Comparison of ENCODE assay signal across 12 cellular contexts in the genomic region with DNA sequence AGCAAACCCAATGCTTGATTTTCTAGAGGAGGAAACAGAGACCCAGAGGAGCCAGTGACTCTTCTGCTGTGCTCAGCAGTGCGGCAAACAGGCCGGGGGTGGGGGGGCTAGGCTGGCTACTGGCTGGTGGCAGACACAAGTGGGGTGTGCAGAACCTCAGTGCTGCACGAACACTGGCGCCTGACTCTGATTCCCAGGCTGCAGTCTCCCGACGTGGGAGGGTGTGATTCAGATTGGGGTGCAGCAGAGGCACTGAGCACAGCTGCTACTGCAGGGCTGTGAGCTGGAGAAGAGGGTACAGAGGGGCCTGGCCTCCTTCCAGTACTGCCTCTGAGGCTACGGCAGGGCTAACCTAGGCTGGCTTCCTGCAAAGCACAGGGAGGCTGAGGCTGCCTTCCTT. TPM values are rescaled to one million over a fixed set of nuclear protein-coding genes. Genes with fewer than 3 reads are reported as not detected.
DNase-seq lines count a peak whose midpoint lies in the region; ATAC-seq and TF ChIP-seq lines count a peak whose summit lies in the region.
"Had no signal": no experiment of that assay in that cellular context is flagged by ENCODE, and none has a peak within 500 bp of the region (broad histone marks: within the 10 kb centered on the region; RNA-seq: fewer than 3 reads in every experiment).

No MANE protein-coding gene starts in this region.

- peaks cover 13% of the 10 kb centered on the region for H3K4me1 ChIP-seq in BE2C

- H3K4me3 ChIP-seq in BE2C (ENCODE audit: low read depth, low read length): no peak overlapping the region
- H3K4me3 ChIP-seq: right atrium auricular region had no signal

- no peak overlapping the region for H3K27ac Mint-ChIP-seq in stimulated activated naive CD8-positive, alpha-beta T cell treated with anti-CD3 and anti-CD28 coated beads, Interleukin-15, amount 100 ng/mL, for 72 hours
- H3K27ac Mint-ChIP-seq in activated B cell treated with CpG ODN at 0.5 μM for 24 hours: no peak overlapping the region
- H3K27ac Mint-ChIP-seq in activated T-helper 1 cell treated with anti-CD3 and anti-CD28 coated beads, Interleukin-12 subunit alpha, Interleukin-12 subunit beta, Interleukin-2, Interleukin-4 antibody, amounts not matched to agents 30 ng/mL and 10 ng/mL and 1 ng/mL, durations not matched to agents 14 hours and 24 hours and 36 hours: no peak overlapping the region

- peaks cover 5% of the 10 kb centered on the region; the same call in 1 of the 2 replicates for H3K27me3 ChIP-seq in BE2C
- H3K27me3 ChIP-seq: right atrium auricular region had no signal

- intact Hi-C loops in activated B cell treated with CpG ODN at 0.5 μM for 24 hours (cut with micrococcal nuclease): loop anchor here (2.0 to 10.0 kb wide), 2 partner anchors 17 to 417 kb away; partner anchors contain the start of genes PPP1R1B and STAC2
- intact Hi-C loops in activated T-helper 1 cell treated with anti-CD3 and anti-CD28 coated beads, Interleukin-12 subunit alpha, Interleukin-12 subunit beta, Interleukin-2, Interleukin-4 antibody, amounts not matched to agents 30 ng/mL and 10 ng/mL and 1 ng/mL, durations not matched to agents 14 hours and 24 hours and 36 hours (cut with micrococcal nuclease): loop anchor here (5.0 to 10.0 kb wide), 2 partner anchors 194 to 417 kb away; partner anchors contain the start of genes FBXL20 and PPP1R1B

- no peaks in the 10 kb centered on the region for H3K9me3 ChIP-seq in BE2C
- H3K9me3 ChIP-seq: right atrium auricular region had no signal

- peak overlapping the region in 1 of 2 donors; percentile 75 for H3K4me3 Mint-ChIP-seq in stimulated activated naive CD8-positive, alpha-beta T cell treated with anti-CD3 and anti-CD28 coated beads, Interleukin-15, amount 100 ng/mL, for 72 hours
- no peak overlapping the region for H3K4me3 Mint-ChIP-seq in activated B cell treated with CpG ODN at 0.5 μM for 24 hours
- no peak overlapping the region for H3K4me3 Mint-ChIP-seq in activated T-helper 1 cell treated with anti-CD3 and anti-CD28 coated beads, Interleukin-12 subunit alpha, Interleukin-12 subunit beta, Interleukin-2, Interleukin-4 antibody, amounts not matched to agents 30 ng/mL and 10 ng/mL and 1 ng/mL, durations not matched to agents 14 hours and 24 hours and 36 hours

- peaks cover 73% of the 10 kb centered on the region for H3K4me1 Mint-ChIP-seq in stimulated activated naive CD8-positive, alpha-beta T cell treated with anti-CD3 and anti-CD28 coated beads, Interleukin-15, amount 100 ng/mL, for 72 hours
- H3K4me1 Mint-ChIP-seq in activated B cell treated with CpG ODN at 0.5 μM for 24 hours: peaks cover 45% of the 10 kb centered on the region
- H3K4me1 Mint-ChIP-seq in activated T-helper 1 cell treated with anti-CD3 and anti-CD28 coated beads, Interleukin-12 subunit alpha, Interleukin-12 subunit beta, Interleukin-2, Interleukin-4 antibody, amounts not matched to agents 30 ng/mL and 10 ng/mL and 1 ng/mL, durations not matched to agents 14 hours and 24 hours and 36 hours (ENCODE audit: low read depth): peaks cover 16% of the 10 kb centered on the region

- CTCF ChIA-PET in activated B cell treated with CpG ODN at 0.5 μM for 24 hours (lab: Charles Lee): interaction anchor here (0.9 to 7.4 kb wide), 4 partner anchors 28 to 414 kb away, joined by 3 to 177 read pairs (median 78); no protein-coding TSS in a partner anchor

- TF ChIP-seq CTCF in activated B cell treated with CpG ODN at 0.5 μM for 24 hours (IDR thresholded peaks at IDR 0.05) (no peak), BE2C (IDR thresholded peaks at IDR 0.05; ENCODE audit: low read depth, low read length) (no peak)

- peaks cover 21% of the 10 kb centered on the region for H3K36me3 ChIP-seq in BE2C

- POLR2A ChIA-PET in activated B cell treated with CpG ODN at 0.5 μM for 24 hours (lab: Charles Lee): interaction anchor here (0.7 to 3.7 kb wide), 5 partner anchors 8 to 784 kb away, joined by 3 to 57 read pairs (median 4); partner anchors contain the start of gene RPL19

- DNase-seq in stimulated activated naive CD8-positive, alpha-beta T cell treated with anti-CD3 and anti-CD28 coated beads, Interleukin-15, Interleukin-2, amounts not matched to agents 100 U/mL and 50 U/mL, for 24 hours: no peak
- no peak for DNase-seq in stimulated activated naive CD8-positive, alpha-beta T cell treated with anti-CD3 and anti-CD28 coated beads, Interleukin-15, amount 100 ng/mL, for 72 hours
- DNase-seq in activated B cell treated with CpG ODN at 0.5 μM for 24 hours: no peak
- peak; percentile 60 for DNase-seq in myocyte (ENCODE audit: low read depth)
- DNase-seq in HT-29 (ENCODE audit: low spot score): no peak
- no peak for DNase-seq in BE2C
- no peak for DNase-seq in stimulated activated CD4-positive, alpha-beta T cell treated with anti-CD3 and anti-CD28 coated beads, Interleukin-1b, Interleukin-23, amount 100 ng/mL, for 48 hours
- DNase-seq in activated T-helper 1 cell treated with anti-CD3 and anti-CD28 coated beads, Interleukin-12 subunit alpha, Interleukin-12 subunit beta, Interleukin-2, Interleukin-4 antibody, amounts not matched to agents 30 ng/mL and 10 ng/mL and 1 ng/mL, durations not matched to agents 14 hours and 24 hours and 36 hours (ENCODE audit: low spot score): no peak
- DNase-seq: T-helper 1 cell had no signal

- no peaks in the 10 kb centered on the region for H3K27me3 Mint-ChIP-seq in stimulated activated naive CD8-positive, alpha-beta T cell treated with anti-CD3 and anti-CD28 coated beads, Interleukin-15, amount 100 ng/mL, for 72 hours
- peaks cover 8% of the 10 kb centered on the region for H3K27me3 Mint-ChIP-seq in activated B cell treated with CpG ODN at 0.5 μM for 24 hours
- peaks cover 12% of the 10 kb centered on the region for H3K27me3 Mint-ChIP-seq in activated T-helper 1 cell treated with anti-CD3 and anti-CD28 coated beads, Interleukin-12 subunit alpha, Interleukin-12 subunit beta, Interleukin-2, Interleukin-4 antibody, amounts not matched to agents 30 ng/mL and 10 ng/mL and 1 ng/mL, durations not matched to agents 14 hours and 24 hours and 36 hours (ENCODE audit: insufficient read depth)

- ATAC-seq in stimulated activated naive CD8-positive, alpha-beta T cell treated with anti-CD3 and anti-CD28 coated beads, Interleukin-15, Interleukin-2, amounts not matched to agents 100 U/mL and 50 U/mL, for 24 hours: peak; percentile 8
- no peak for ATAC-seq in stimulated activated naive CD8-positive, alpha-beta T cell treated with anti-CD3 and anti-CD28 coated beads, Interleukin-15, amount 100 ng/mL, for 72 hours
- ATAC-seq in activated B cell treated with CpG ODN at 0.5 μM for 24 hours (ENCODE audit: low read depth): peak; percentile 15

- peaks cover 24% of the 10 kb centered on the region for H3K36me3 Mint-ChIP-seq in activated B cell treated with CpG ODN at 0.5 μM for 24 hours (ENCODE audit: low read depth)
- peaks cover 17% of the 10 kb centered on the region for H3K36me3 Mint-ChIP-seq in activated T-helper 1 cell treated with anti-CD3 and anti-CD28 coated beads, Interleukin-12 subunit alpha, Interleukin-12 subunit beta, Interleukin-2, Interleukin-4 antibody, amounts not matched to agents 30 ng/mL and 10 ng/mL and 1 ng/mL, durations not matched to agents 14 hours and 24 hours and 36 hours (ENCODE audit: low read depth)

- H3K9me3 Mint-ChIP-seq in stimulated activated naive CD8-positive, alpha-beta T cell treated with anti-CD3 and anti-CD28 coated beads, Interleukin-15, amount 100 ng/mL, for 72 hours: no peaks in the 10 kb centered on the region
- no peaks in the 10 kb centered on the region for H3K9me3 Mint-ChIP-seq in activated B cell treated with CpG ODN at 0.5 μM for 24 hours
- H3K9me3 Mint-ChIP-seq in activated T-helper 1 cell treated with anti-CD3 and anti-CD28 coated beads, Interleukin-12 subunit alpha, Interleukin-12 subunit beta, Interleukin-2, Interleukin-4 antibody, amounts not matched to agents 30 ng/mL and 10 ng/mL and 1 ng/mL, durations not matched to agents 14 hours and 24 hours and 36 hours: no peaks in the 10 kb centered on the region

RNA-seq across cellular contexts. Expression of gene RPL19, which starts 8.1 kb away (rescaled TPM):
- total RNA-seq in activated B cell treated with CpG ODN at 0.5 μM for 24 hours (3,324 and 3,891 TPM in 2 replicates), myocyte (1,695 and 1,875 TPM in 2 replicates)
- 1,457 TPM for polyA plus RNA-seq in myocyte (2012)
- 2,436 and 2,711 TPM in 2 replicates for total RNA-seq in HT-29 (2014; rRNA removed; shearing (Covaris generic))
- 1,744 TPM for polyA plus RNA-seq in BE2C (2012; ENCODE audit: insufficient read depth, insufficient read length, low read depth)
- total RNA-seq in activated T-helper 1 cell treated with anti-CD3 and anti-CD28 coated beads, Interleukin-12 subunit alpha, Interleukin-12 subunit beta, Interleukin-2, Interleukin-4 antibody, amounts not matched to agents 30 ng/mL and 10 ng/mL and 1 ng/mL, durations not matched to agents 14 hours and 24 hours and 36 hours: 2,114 and 2,133 TPM in 2 replicates

RNA-seq across cellular contexts. Expression of gene CACNB1, which starts 10.7 kb away (rescaled TPM):
- 4.5 and 5.7 TPM in 2 replicates for total RNA-seq in activated B cell treated with CpG ODN at 0.5 μM for 24 hours
- total RNA-seq in myocyte: 190 and 408 TPM in 2 replicates
- polyA plus RNA-seq in myocyte (2012): 136 TPM
- total RNA-seq in HT-29 (2014; rRNA removed; shearing (Covaris generic)): 3.5 and 6.5 TPM in 2 replicates
- polyA plus RNA-seq in BE2C (2012; ENCODE audit: insufficient read depth, insufficient read length, low read depth): 12.3 TPM
- total RNA-seq in activated T-helper 1 cell treated with anti-CD3 and anti-CD28 coated beads, Interleukin-12 subunit alpha, Interleukin-12 subunit beta, Interleukin-2, Interleukin-4 antibody, amounts not matched to agents 30 ng/mL and 10 ng/mL and 1 ng/mL, durations not matched to agents 14 hours and 24 hours and 36 hours: 21.8 and 22.3 TPM in 2 replicates

RNA-seq across cellular contexts. Expression of gene STAC2, which starts 17.6 kb away (rescaled TPM):
- total RNA-seq in activated B cell treated with CpG ODN at 0.5 μM for 24 hours: not detected in 2 replicates
- total RNA-seq in myocyte: 0.11 and 0.16 TPM in 2 replicates
- 0.47 TPM for polyA plus RNA-seq in myocyte (2012)
- total RNA-seq in HT-29 (2014; rRNA removed; shearing (Covaris generic)): 0.28 TPM in 1 of 2 replicates, not detected in the other
- 2.6 TPM for polyA plus RNA-seq in BE2C (2012; ENCODE audit: insufficient read depth, insufficient read length, low read depth)
- total RNA-seq in activated T-helper 1 cell treated with anti-CD3 and anti-CD28 coated beads, Interleukin-12 subunit alpha, Interleukin-12 subunit beta, Interleukin-2, Interleukin-4 antibody, amounts not matched to agents 30 ng/mL and 10 ng/mL and 1 ng/mL, durations not matched to agents 14 hours and 24 hours and 36 hours: 0.08 TPM in 1 of 2 replicates, not detected in the other
- polyA plus RNA-seq: BJ had no signal

RNA-seq across cellular contexts. Expression of gene ARL5C, which starts 42.2 kb away (rescaled TPM):
- total RNA-seq in activated B cell treated with CpG ODN at 0.5 μM for 24 hours (not detected in 2 replicates), myocyte (not detected in 2 replicates)
- polyA plus RNA-seq in myocyte (2012): not detected
- not detected in 2 replicates for total RNA-seq in HT-29 (2014; rRNA removed; shearing (Covaris generic))
- not detected for polyA plus RNA-seq in BE2C (2012; ENCODE audit: insufficient read depth, insufficient read length, low read depth)
- total RNA-seq in activated T-helper 1 cell treated with anti-CD3 and anti-CD28 coated beads, Interleukin-12 subunit alpha, Interleukin-12 subunit beta, Interleukin-2, Interleukin-4 antibody, amounts not matched to agents 30 ng/mL and 10 ng/mL and 1 ng/mL, durations not matched to agents 14 hours and 24 hours and 36 hours: not detected in 2 replicates
- total RNA-seq: mesenteric fat pad, right atrium auricular region had no signal
- polyA plus RNA-seq: BJ had no signal

RNA-seq across cellular contexts. Expression of gene PLXDC1, which starts 56.7 kb away (rescaled TPM):
- total RNA-seq in activated B cell treated with CpG ODN at 0.5 μM for 24 hours: not detected in 2 replicates
- total RNA-seq in myocyte: 49.7 and 65.3 TPM in 2 replicates
- 14.0 TPM for polyA plus RNA-seq in myocyte (2012)
- not detected in 2 replicates for total RNA-seq in HT-29 (2014; rRNA removed; shearing (Covaris generic))
- polyA plus RNA-seq in BE2C (2012; ENCODE audit: insufficient read depth, insufficient read length, low read depth): 1.0 TPM
- 0.60 TPM in 1 of 2 replicates, not detected in the other for total RNA-seq in activated T-helper 1 cell treated with anti-CD3 and anti-CD28 coated beads, Interleukin-12 subunit alpha, Interleukin-12 subunit beta, Interleukin-2, Interleukin-4 antibody, amounts not matched to agents 30 ng/mL and 10 ng/mL and 1 ng/mL, durations not matched to agents 14 hours and 24 hours and 36 hours
